ENCODE assay signal across 34 cellular contexts in the genomic region with DNA sequence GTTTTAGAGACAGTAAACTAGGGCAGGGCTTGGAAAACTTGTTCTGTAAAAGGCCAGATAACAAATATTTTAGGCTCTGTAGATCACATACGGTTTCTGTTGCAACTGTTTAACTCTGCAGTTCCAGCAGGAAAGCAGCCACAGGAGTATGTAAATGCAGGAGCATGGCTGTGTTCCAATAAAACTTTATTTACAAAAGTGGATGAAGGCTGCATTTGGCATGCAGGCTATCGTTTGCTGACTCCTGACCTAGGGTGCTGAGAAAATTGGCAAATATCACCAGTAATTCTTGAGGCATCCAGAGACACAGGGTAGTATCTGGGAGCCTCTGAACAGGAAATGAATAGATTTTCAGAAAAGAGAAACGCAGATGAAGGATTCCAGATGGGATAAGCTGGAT.
"Had no signal": no experiment of that assay in that cellular context is flagged by ENCODE, and none has a peak within 500 bp of the region (broad histone marks: within the 10 kb centered on the region; RNA-seq: fewer than 3 reads in every experiment).

No MANE protein-coding gene starts in this region.

- DNase-seq: activated B cell treated with CpG ODN at 0.5 μM for 24 hours; activated CD4-positive, alpha-beta memory T cell treated with anti-CD3 and anti-CD28 coated beads for 36 hours; activated CD4-positive, alpha-beta T cell treated with anti-CD3 and anti-CD28 coated beads for 4 hours; activated CD4-positive, alpha-beta T cell treated with anti-CD3 and anti-CD28 coated beads, Interleukin-2, amount 10 ng/mL, durations not matched to agents 24 days and 14 days; activated CD4-positive, alpha-beta T cell treated with anti-CD3 and anti-CD28 coated beads, Interleukin-2, amount 50 U/mL, for 1 hour; activated CD4-positive, alpha-beta T cell treated with anti-CD3 and anti-CD28 coated beads, Interleukin-2, amount 50 U/mL, for 4 hours; activated CD4-positive, CD25-positive, alpha-beta regulatory T cell treated with anti-CD3 and anti-CD28 coated beads, Interleukin-2, amount 50 U/mL, for 72 hours; activated CD8-positive, alpha-beta memory T cell treated with anti-CD3 and anti-CD28 coated beads, Interleukin-2, amount 50 U/mL, for 4 hours; activated CD8-positive, alpha-beta T cell treated with anti-CD3 and anti-CD28 coated beads for 36 hours; activated effector memory CD4-positive, alpha-beta T cell treated with anti-CD3 and anti-CD28 coated beads, Interleukin-2, amount 50 U/mL, for 16 hours; activated gamma-delta T cell treated with Interleukin-2 at 50 U/mL for 16 hours; activated naive CD4-positive, alpha-beta T cell; activated naive CD4-positive, alpha-beta T cell treated with anti-CD3 and anti-CD28 coated beads for 36 hours; activated naive CD4-positive, alpha-beta T cell treated with anti-CD3 and anti-CD28 coated beads, Interleukin-2, amount 50 U/mL, for 16 hours; activated naive CD8-positive, alpha-beta T cell treated with anti-CD3 and anti-CD28 coated beads for 36 hours; activated T-cell treated with anti-CD3 and anti-CD28 coated beads for 4 hours; activated T-cell treated with anti-CD3 and anti-CD28 coated beads, Interleukin-2, amount 50 U/mL, for 1 hour; activated T-cell treated with anti-CD3 and anti-CD28 coated beads, Interleukin-2, amount 50 U/mL, for 4 hours; activated T-cell treated with anti-CD3 and anti-CD28 coated beads, Interleukin-2, amount 50 U/mL, for 72 hours; adrenal gland; amniotic stem cell; aorta; body of pancreas; brain microvascular endothelial cell; central memory CD4-positive, alpha-beta T cell; T-helper 2 cell; T-helper 9 cell had no signal

- H3K27ac ChIP-seq: adrenal gland, body of pancreas, brain microvascular endothelial cell, breast epithelium, VCaP had no signal

- H3K4me1 Mint-ChIP-seq: activated naive CD8-positive, alpha-beta T cell treated with anti-CD3 and anti-CD28 coated beads for 36 hours; activated T-helper 17 cell treated with anti-CD3 and anti-CD28 coated beads, Interleukin-2, amount 50 U/mL, for 72 hours had no signal

- H3K9me3 Mint-ChIP-seq: activated B cell treated with CpG ODN at 0.5 μM for 24 hours; activated CD4-positive, alpha-beta memory T cell treated with anti-CD3 and anti-CD28 coated beads for 36 hours; activated CD4-positive, alpha-beta T cell treated with anti-CD3 and anti-CD28 coated beads, Interleukin-2, amount 10 ng/mL, durations not matched to agents 24 days and 14 days; activated CD8-positive, alpha-beta T cell treated with anti-CD3 and anti-CD28 coated beads for 36 hours; activated naive CD4-positive, alpha-beta T cell treated with anti-CD3 and anti-CD28 coated beads for 36 hours; activated naive CD4-positive, alpha-beta T cell treated with anti-CD3 and anti-CD28 coated beads, Interleukin-2, amount 50 U/mL, for 72 hours; activated naive CD8-positive, alpha-beta T cell treated with anti-CD3 and anti-CD28 coated beads for 36 hours; activated T-cell treated with anti-CD3 and anti-CD28 coated beads, Interleukin-2, amount 50 U/mL, for 4 hours; activated T-cell treated with anti-CD3 and anti-CD28 coated beads, Interleukin-2, amount 50 U/mL, for 72 hours; activated T-helper 1 cell treated with anti-CD3 and anti-CD28 coated beads, Interleukin-12 subunit alpha, Interleukin-12 subunit beta, Interleukin-2, Interleukin-4 antibody, amounts not matched to agents 30 ng/mL and 10 ng/mL and 1 ng/mL, durations not matched to agents 14 hours and 24 hours and 36 hours; activated T-helper 17 cell treated with anti-CD3 and anti-CD28 coated beads, Interleukin-2, amount 50 U/mL, for 72 hours; T-helper 1 cell treated with Interleukin-12 subunit alpha and Interleukin-12 subunit beta and Interleukin-4 antibody, amounts not matched to agents 30 μg/mL and 1 μg/mL, for 36 hours; T-helper 2 cell treated with Interferon-gamma antibody and Interleukin-4, amounts not matched to agents 5 μg/mL and 100 μg/mL, for 36 hours had no signal

- H3K36me3 ChIP-seq: adrenal gland, brain microvascular endothelial cell, breast epithelium had no signal

- H3K36me3 Mint-ChIP-seq: activated CD4-positive, alpha-beta memory T cell treated with anti-CD3 and anti-CD28 coated beads for 36 hours; activated naive CD4-positive, alpha-beta T cell treated with anti-CD3 and anti-CD28 coated beads, Interleukin-2, amount 50 U/mL, for 72 hours; activated naive CD8-positive, alpha-beta T cell treated with anti-CD3 and anti-CD28 coated beads for 36 hours had no signal

- H3K4me3 Mint-ChIP-seq: activated B cell treated with CpG ODN at 0.5 μM for 24 hours; activated CD4-positive, alpha-beta memory T cell treated with anti-CD3 and anti-CD28 coated beads for 36 hours; activated CD4-positive, alpha-beta T cell treated with anti-CD3 and anti-CD28 coated beads, Interleukin-2, amount 10 ng/mL, durations not matched to agents 24 days and 14 days; activated CD8-positive, alpha-beta T cell treated with anti-CD3 and anti-CD28 coated beads for 36 hours; activated naive CD4-positive, alpha-beta T cell treated with anti-CD3 and anti-CD28 coated beads for 36 hours; activated naive CD8-positive, alpha-beta T cell treated with anti-CD3 and anti-CD28 coated beads for 36 hours; activated T-cell treated with anti-CD3 and anti-CD28 coated beads, Interleukin-2, amount 50 U/mL, for 4 hours; activated T-cell treated with anti-CD3 and anti-CD28 coated beads, Interleukin-2, amount 50 U/mL, for 72 hours; activated T-helper 1 cell treated with anti-CD3 and anti-CD28 coated beads, Interleukin-12 subunit alpha, Interleukin-12 subunit beta, Interleukin-2, Interleukin-4 antibody, amounts not matched to agents 30 ng/mL and 10 ng/mL and 1 ng/mL, durations not matched to agents 14 hours and 24 hours and 36 hours; activated T-helper 17 cell treated with anti-CD3 and anti-CD28 coated beads, Interleukin-2, amount 50 U/mL, for 72 hours; T-helper 1 cell treated with Interleukin-12 subunit alpha and Interleukin-12 subunit beta and Interleukin-4 antibody, amounts not matched to agents 30 μg/mL and 1 μg/mL, for 36 hours; T-helper 2 cell treated with Interferon-gamma antibody and Interleukin-4, amounts not matched to agents 5 μg/mL and 100 μg/mL, for 36 hours had no signal

- H3K4me1 ChIP-seq: body of pancreas, breast epithelium had no signal

- H3K4me3 ChIP-seq: adrenal gland, body of pancreas, breast epithelium had no signal

- H3K27me3 Mint-ChIP-seq: activated T-helper 17 cell treated with anti-CD3 and anti-CD28 coated beads, Interleukin-2, amount 50 U/mL, for 72 hours had no signal

- H3K27ac Mint-ChIP-seq: activated B cell treated with CpG ODN at 0.5 μM for 24 hours; activated CD4-positive, alpha-beta memory T cell treated with anti-CD3 and anti-CD28 coated beads for 36 hours; activated CD4-positive, alpha-beta T cell treated with anti-CD3 and anti-CD28 coated beads, Interleukin-2, amount 10 ng/mL, durations not matched to agents 24 days and 14 days; activated CD8-positive, alpha-beta T cell treated with anti-CD3 and anti-CD28 coated beads for 36 hours; activated naive CD4-positive, alpha-beta T cell treated with anti-CD3 and anti-CD28 coated beads for 36 hours; activated naive CD4-positive, alpha-beta T cell treated with anti-CD3 and anti-CD28 coated beads, Interleukin-2, amount 50 U/mL, for 72 hours; activated naive CD8-positive, alpha-beta T cell treated with anti-CD3 and anti-CD28 coated beads for 36 hours; activated T-cell treated with anti-CD3 and anti-CD28 coated beads, Interleukin-2, amount 50 U/mL, for 72 hours; activated T-helper 1 cell treated with anti-CD3 and anti-CD28 coated beads, Interleukin-12 subunit alpha, Interleukin-12 subunit beta, Interleukin-2, Interleukin-4 antibody, amounts not matched to agents 30 ng/mL and 10 ng/mL and 1 ng/mL, durations not matched to agents 14 hours and 24 hours and 36 hours; activated T-helper 17 cell treated with anti-CD3 and anti-CD28 coated beads, Interleukin-2, amount 50 U/mL, for 72 hours; T-helper 1 cell treated with Interleukin-12 subunit alpha and Interleukin-12 subunit beta and Interleukin-4 antibody, amounts not matched to agents 30 μg/mL and 1 μg/mL, for 36 hours; T-helper 2 cell treated with Interferon-gamma antibody and Interleukin-4, amounts not matched to agents 5 μg/mL and 100 μg/mL, for 36 hours had no signal

- H3K27me3 ChIP-seq: adrenal gland, body of pancreas, brain microvascular endothelial cell, breast epithelium had no signal

- H3K9me3 ChIP-seq: adrenal gland, body of pancreas, breast epithelium had no signal

- ATAC-seq: activated CD8-positive, alpha-beta T cell treated with anti-CD3 and anti-CD28 coated beads for 36 hours; activated naive CD4-positive, alpha-beta T cell treated with anti-CD3 and anti-CD28 coated beads, Interleukin-2, amount 50 U/mL, for 72 hours; activated T-cell treated with anti-CD3 and anti-CD28 coated beads, Interleukin-2, amount 50 U/mL, for 4 hours; activated T-cell treated with anti-CD3 and anti-CD28 coated beads, Interleukin-2, amount 50 U/mL, for 72 hours; activated T-helper 17 cell treated with anti-CD3 and anti-CD28 coated beads, Interleukin-2, amount 50 U/mL, for 72 hours; body of pancreas had no signal
